In the genomic region with DNA sequence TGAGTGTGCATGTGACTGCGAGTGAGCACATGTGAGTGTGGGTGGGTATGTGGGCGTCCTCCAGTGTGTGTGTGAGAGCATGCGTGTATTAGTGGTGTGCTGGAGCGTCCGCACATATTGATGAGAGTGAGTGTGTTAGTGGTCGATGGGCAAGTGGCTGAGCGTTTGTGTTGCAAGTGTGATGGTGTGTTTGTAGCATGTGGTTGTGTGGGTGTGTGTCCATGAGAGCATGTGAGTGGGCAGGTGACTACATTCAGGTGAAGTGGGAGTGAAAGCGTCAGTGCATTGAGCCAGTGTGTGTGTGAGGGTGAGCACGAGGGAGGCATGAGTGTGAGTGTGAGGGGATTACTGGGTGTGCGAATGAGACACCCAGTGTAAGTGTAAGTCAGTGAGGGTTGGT, we compare ENCODE assay signal across 3 cellular contexts. TPM values are rescaled to one million over a fixed set of nuclear protein-coding genes. Genes with fewer than 3 reads are reported as not detected.
"Had no signal": no experiment of that assay in that cellular context is flagged by ENCODE, and none has a peak within 500 bp of the region (broad histone marks: within the 10 kb centered on the region; RNA-seq: fewer than 3 reads in every experiment).

No MANE protein-coding gene starts in this region.

RNA-seq across cellular contexts. Expression of a gene that starts 59.7 kb away (rescaled TPM):
- total RNA-seq: GM23248, H7, HT1080 had no signal
